ENCODE assay signal across 1 cellular context in genomic region chrX:39194673-39195072, GRCh38.
TF ChIP-seq lines count a peak whose summit lies in the region.

No MANE protein-coding gene starts in this region.

TF ChIP-seq in GM23338, 12 proteins besides CTCF, POLR2A, EP300 and RAD21 (continued from another document):
- TF ChIP-seq ZNF462 (CRISPR knock-in tag; IDR thresholded peaks at IDR 0.05) (no peak), POLR2AphosphoS5 (IDR thresholded peaks at IDR 0.05; ENCODE audit: low read depth) (no peak), JUNB (IDR thresholded peaks at IDR 0.05; ENCODE audit: unreplicated experiment) (no peak)
